In the genomic region with DNA sequence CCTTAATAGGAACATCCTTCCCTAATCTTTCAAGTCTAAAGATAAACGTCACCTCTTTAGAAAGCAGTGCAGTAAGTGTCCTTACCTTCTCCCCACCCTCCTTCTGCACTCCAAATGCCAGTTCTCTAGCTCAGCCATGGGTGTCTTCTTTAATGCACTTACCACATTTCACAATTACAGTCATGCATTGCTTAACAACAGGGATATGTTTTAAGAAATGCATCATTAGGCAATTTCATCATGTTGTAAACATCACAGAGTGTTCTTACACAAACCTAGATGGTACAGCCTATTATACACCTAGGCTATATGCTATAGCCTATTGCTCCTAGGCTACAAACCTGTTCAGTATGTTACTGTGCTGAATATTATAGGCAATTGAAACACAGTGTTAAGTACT, we compare ENCODE assay signal across 17 cellular contexts.
DNase-seq lines count a peak whose midpoint lies in the region; ATAC-seq, FAIRE-seq and TF ChIP-seq lines count a peak whose summit lies in the region.
"Had no signal": no experiment of that assay in that cellular context is flagged by ENCODE, and none has a peak within 500 bp of the region (broad histone marks: within the 10 kb centered on the region; RNA-seq: fewer than 3 reads in every experiment).

No MANE protein-coding gene starts in this region.

- WGBS in neuronal stem cell (ENCODE audit: extremely low coverage in 2 of 2, insufficient read length in 2 of 2, insufficient replicate concordance in 1 of 2), 2 donors: no CpG with 5 or more reads among the region's 1 CpG
- 71 to 72% methylated on average over 1 of the region's 1 CpG for WGBS in thyroid gland, 2 donors

- FAIRE-seq in bronchial epithelial cell (lab: Jason Lieb, UNC): no peak

- no peaks in the 10 kb centered on the region for H3K79me1 ChIP-seq in neuronal stem cell (ENCODE audit: low read depth, low read length)

- no peak overlapping the region for H2BK15ac ChIP-seq in neuronal stem cell (ENCODE audit: low read length)

- H3K18ac ChIP-seq in neuronal stem cell (ENCODE audit: low read length): no peak overlapping the region

- H4K91ac ChIP-seq in neuronal stem cell (ENCODE audit: low read depth, low read length, poor library complexity): no peak overlapping the region

- H3K9ac ChIP-seq in neuronal stem cell (ENCODE audit: low read depth, low read length, poor library complexity): no peak overlapping the region

- H2AK5ac ChIP-seq in neuronal stem cell (ENCODE audit: low read depth, low read length): no peak overlapping the region

- no peak overlapping the region for H3K14ac ChIP-seq in neuronal stem cell (ENCODE audit: low read length)

- TF ChIP-seq POLR2A in thyroid gland (IDR thresholded peaks at IDR 0.05): no peak

- H3K36me3 Mint-ChIP-seq in T-cell: peaks cover 37% of the 10 kb centered on the region

- H3K4me3 ChIP-seq in AG04450 (ENCODE audit: low read depth, low read length) (no peak overlapping the region), bronchial epithelial cell (ENCODE audit: low read depth, low read length) (no peak overlapping the region), left lung (no peak overlapping the region), neuronal stem cell (ENCODE audit: low read length in 2 of 2) (no peak overlapping the region), thyroid gland (replicated peaks in 1 of 3) (no peak overlapping the region)
- H3K4me3 ChIP-seq: pancreas, Peyer's patch had no signal

- CTCF ChIA-PET in AG04450 (lab: Charles Lee): no interaction called here
- CTCF ChIA-PET in T-cell (lab: Charles Lee): no interaction called here

- intact Hi-C loops in left lung (cut with DNase I) (no loop called here), thyroid gland (cut with DNase I) (no loop called here)

- H3K4ac ChIP-seq in neuronal stem cell (ENCODE audit: low read length): no peak overlapping the region

- H3K27me3 Mint-ChIP-seq in T-cell: no peaks in the 10 kb centered on the region
- H3K27me3 Mint-ChIP-seq: activated CD4-positive, alpha-beta T cell treated with anti-CD3 and anti-CD28 coated beads, Interleukin-2, amount 10 ng/mL, durations not matched to agents 24 days and 14 days had no signal

- H3K9me3 ChIP-seq in AG04450 (ENCODE audit: control insufficient read depth, insufficient read depth, low read length) (no peaks in the 10 kb centered on the region), left lung (no peaks in the 10 kb centered on the region), neuronal stem cell (replicated peaks in 1 of 2; ENCODE audit: control insufficient read depth in 2 of 2, insufficient read depth in 1 of 2, low read depth in 1 of 2, low read length in 2 of 2) (peaks cover 0 to 10% of the 10 kb centered on the region in 2 donors), thyroid gland (no peaks in the 10 kb centered on the region)
- H3K9me3 ChIP-seq: pancreas, Peyer's patch had no signal

- H3K4me2 ChIP-seq in neuronal stem cell (ENCODE audit: insufficient read depth, low read length, poor library complexity, severe bottlenecking): no peak overlapping the region

- H4K8ac ChIP-seq in neuronal stem cell (ENCODE audit: low read depth, low read length): no peak overlapping the region

- no peak overlapping the region for H2BK5ac ChIP-seq in neuronal stem cell (ENCODE audit: low read length)

- no peak overlapping the region for H3K27ac Mint-ChIP-seq in T-cell
- H3K27ac Mint-ChIP-seq: activated CD4-positive, alpha-beta T cell treated with anti-CD3 and anti-CD28 coated beads, Interleukin-2, amount 10 ng/mL, durations not matched to agents 24 days and 14 days; activated T-cell treated with anti-CD3 and anti-CD28 coated beads, Interleukin-2, amount 50 U/mL, for 72 hours; endodermal cell had no signal

- H2BK120ac ChIP-seq in neuronal stem cell (ENCODE audit: low read depth, low read length): no peak overlapping the region

- H3K27me3 ChIP-seq in AG04450 (ENCODE audit: control insufficient read depth, insufficient read depth, low read length) (no peaks in the 10 kb centered on the region), bronchial epithelial cell (ENCODE audit: control insufficient read depth, insufficient read depth, low read length) (no peaks in the 10 kb centered on the region), left lung (no peaks in the 10 kb centered on the region), neuronal stem cell (ENCODE audit: control insufficient read depth in 3 of 3, insufficient read depth in 3 of 3, low read depth in 1 of 3, low read length in 3 of 3) (no peaks in the 10 kb centered on the region), thyroid gland (no peaks in the 10 kb centered on the region)
- H3K27me3 ChIP-seq: pancreas, Peyer's patch had no signal

- peaks cover 0 to 9% (median 1%) of the 10 kb centered on the region in 3 donors for H3K4me1 Mint-ChIP-seq in T-cell
- H3K4me1 Mint-ChIP-seq: activated CD4-positive, alpha-beta T cell treated with anti-CD3 and anti-CD28 coated beads, Interleukin-2, amount 10 ng/mL, durations not matched to agents 24 days and 14 days; endodermal cell had no signal

- no peak overlapping the region for H3K27ac ChIP-seq in AG04450 (ENCODE audit: low read depth, low read length)
- H3K27ac ChIP-seq in left lung: peak overlapping the region in 1 of 2 donors; percentile 31
- H3K27ac ChIP-seq in neuronal stem cell (replicated peaks; ENCODE audit: low read length): no peak overlapping the region
- no peak overlapping the region for H3K27ac ChIP-seq in thyroid gland
- H3K27ac ChIP-seq: pancreas, Peyer's patch had no signal

- no peak overlapping the region for H2BK12ac ChIP-seq in neuronal stem cell (ENCODE audit: low read length)

- no peak overlapping the region for H2AFZ ChIP-seq in neuronal stem cell (ENCODE audit: low read length)

- no peak overlapping the region for H3K4me3 Mint-ChIP-seq in T-cell
- H3K4me3 Mint-ChIP-seq: activated CD4-positive, alpha-beta T cell treated with anti-CD3 and anti-CD28 coated beads, Interleukin-2, amount 10 ng/mL, durations not matched to agents 24 days and 14 days; activated T-cell treated with anti-CD3 and anti-CD28 coated beads, Interleukin-2, amount 50 U/mL, for 72 hours; endodermal cell had no signal

- H3K36me3 ChIP-seq in bronchial epithelial cell (ENCODE audit: control insufficient read depth, insufficient read depth, low read length) (no peaks in the 10 kb centered on the region), left lung (no peaks in the 10 kb centered on the region), neuronal stem cell (replicated peaks in 1 of 2; ENCODE audit: control insufficient read depth in 2 of 2, insufficient read depth in 2 of 2, low read length in 2 of 2) (peaks cover 0 to 39% of the 10 kb centered on the region in 2 donors), thyroid gland (no peaks in the 10 kb centered on the region)
- H3K36me3 ChIP-seq: pancreas, Peyer's patch had no signal

- H3K23ac ChIP-seq in neuronal stem cell (ENCODE audit: low read depth, low read length, poor library complexity): no peak overlapping the region

- DNase-seq in AG04450 (ENCODE audit: low read depth, low spot score) (peak; percentile 39), LHCN-M2 (ENCODE audit: low read depth) (peak; percentile 61), bronchial epithelial cell (ENCODE audit: low read depth) (peak; percentile 89), left lung (no peak), neuronal stem cell (ENCODE audit: low spot score) (no peak), thyroid gland (no peak), T-cell (no peak)
- DNase-seq: ACHN; activated CD4-positive, alpha-beta T cell treated with anti-CD3 and anti-CD28 coated beads, Interleukin-2, amount 10 ng/mL, durations not matched to agents 24 days and 14 days; activated T-cell treated with anti-CD3 and anti-CD28 coated beads, Interleukin-2, amount 50 U/mL, for 72 hours; DMS 273 treated with DMSO at 0.1 percent for 48 hours; endodermal cell; pancreas; Peyer's patch; stimulated activated CD8-positive, alpha-beta memory T cell treated with anti-CD3 and anti-CD28 coated beads, Interleukin-4, amount 100 ng/mL, for 48 hours; T-helper 2 cell had no signal

- peaks cover 0 to 10% (median 0%) of the 10 kb centered on the region in 3 donors for H3K9me3 Mint-ChIP-seq in T-cell
- H3K9me3 Mint-ChIP-seq: endodermal cell had no signal

- ATAC-seq in left lung (peak; percentile 67), SK-N-SH treated with all-trans-retinoic acid at 6 μM for 48 hours (no peak), T-cell (replicated peaks in 1 of 4) (no peak)
- ATAC-seq: activated T-cell treated with anti-CD3 and anti-CD28 coated beads, Interleukin-2, amount 50 U/mL, for 72 hours had no signal

- H3K4me1 ChIP-seq in left lung (peaks cover 0 to 14% of the 10 kb centered on the region in 2 donors), neuronal stem cell (ENCODE audit: control insufficient read depth in 2 of 2, insufficient read depth in 1 of 2, low read depth in 1 of 2, low read length in 2 of 2) (no peaks in the 10 kb centered on the region), thyroid gland (no peaks in the 10 kb centered on the region)
- H3K4me1 ChIP-seq: pancreas, Peyer's patch had no signal

- POLR2A ChIA-PET in AG04450 (lab: Yijun Ruan, JAX) (no interaction called here), T-cell (lab: Charles Lee) (no interaction called here)

- TF ChIP-seq CTCF in AG04450 (IDR thresholded peaks at IDR 0.05; ENCODE audit: low read depth, low read length): no peak
- TF ChIP-seq CTCF in bronchial epithelial cell (IDR thresholded peaks at IDR 0.05; ENCODE audit: insufficient read depth, low read length, severe bottlenecking): no peak
- TF ChIP-seq CTCF in left lung (IDR thresholded peaks at IDR 0.05): no peak
- no peak for TF ChIP-seq CTCF in thyroid gland (IDR thresholded peaks at IDR 0.05)

TF ChIP-seq in SK-N-SH treated with all-trans-retinoic acid at 6 μM for 48 hours, 23 proteins besides CTCF, POLR2A, EP300 and RAD21 (continues in another document):
- TF ChIP-seq, protein P1, sequence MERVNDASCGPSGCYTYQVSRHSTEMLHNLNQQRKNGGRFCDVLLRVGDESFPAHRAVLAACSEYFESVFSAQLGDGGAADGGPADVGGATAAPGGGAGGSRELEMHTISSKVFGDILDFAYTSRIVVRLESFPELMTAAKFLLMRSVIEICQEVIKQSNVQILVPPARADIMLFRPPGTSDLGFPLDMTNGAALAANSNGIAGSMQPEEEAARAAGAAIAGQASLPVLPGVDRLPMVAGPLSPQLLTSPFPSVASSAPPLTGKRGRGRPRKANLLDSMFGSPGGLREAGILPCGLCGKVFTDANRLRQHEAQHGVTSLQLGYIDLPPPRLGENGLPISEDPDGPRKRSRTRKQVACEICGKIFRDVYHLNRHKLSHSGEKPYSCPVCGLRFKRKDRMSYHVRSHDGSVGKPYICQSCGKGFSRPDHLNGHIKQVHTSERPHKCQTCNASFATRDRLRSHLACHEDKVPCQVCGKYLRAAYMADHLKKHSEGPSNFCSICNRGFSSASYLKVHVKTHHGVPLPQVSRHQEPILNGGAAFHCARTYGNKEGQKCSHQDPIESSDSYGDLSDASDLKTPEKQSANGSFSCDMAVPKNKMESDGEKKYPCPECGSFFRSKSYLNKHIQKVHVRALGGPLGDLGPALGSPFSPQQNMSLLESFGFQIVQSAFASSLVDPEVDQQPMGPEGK (CRISPR knock-in tag; IDR thresholded peaks at IDR 0.05; ENCODE audit: borderline replicate concordance): no peak
- no peak for TF ChIP-seq SNAI2 (CRISPR knock-in tag; IDR thresholded peaks at IDR 0.05)
- no peak for TF ChIP-seq ISL1 (CRISPR knock-in tag; IDR thresholded peaks at IDR 0.05)
- no peak for TF ChIP-seq ZFP3 (CRISPR knock-in tag; IDR thresholded peaks at IDR 0.05)
- no peak for TF ChIP-seq GLIS3 (CRISPR knock-in tag; IDR thresholded peaks at IDR 0.05)
- TF ChIP-seq PPARA (CRISPR knock-in tag; IDR thresholded peaks at IDR 0.05; ENCODE audit: borderline replicate concordance): no peak

Comparison
In these comparisons a context has a peak if more than half of its experiments do, and no peak if none do; other contexts are left out.
1. DNase-seq: peak in AG04450 (single experiment), LHCN-M2 (single experiment) and bronchial epithelial cell (single experiment); none in left lung (0 of 2), neuronal stem cell (single experiment), thyroid gland (0 of 2) and T-cell (0 of 34).